Comparison of ENCODE assay signal across 15 cellular contexts in the genomic region with DNA sequence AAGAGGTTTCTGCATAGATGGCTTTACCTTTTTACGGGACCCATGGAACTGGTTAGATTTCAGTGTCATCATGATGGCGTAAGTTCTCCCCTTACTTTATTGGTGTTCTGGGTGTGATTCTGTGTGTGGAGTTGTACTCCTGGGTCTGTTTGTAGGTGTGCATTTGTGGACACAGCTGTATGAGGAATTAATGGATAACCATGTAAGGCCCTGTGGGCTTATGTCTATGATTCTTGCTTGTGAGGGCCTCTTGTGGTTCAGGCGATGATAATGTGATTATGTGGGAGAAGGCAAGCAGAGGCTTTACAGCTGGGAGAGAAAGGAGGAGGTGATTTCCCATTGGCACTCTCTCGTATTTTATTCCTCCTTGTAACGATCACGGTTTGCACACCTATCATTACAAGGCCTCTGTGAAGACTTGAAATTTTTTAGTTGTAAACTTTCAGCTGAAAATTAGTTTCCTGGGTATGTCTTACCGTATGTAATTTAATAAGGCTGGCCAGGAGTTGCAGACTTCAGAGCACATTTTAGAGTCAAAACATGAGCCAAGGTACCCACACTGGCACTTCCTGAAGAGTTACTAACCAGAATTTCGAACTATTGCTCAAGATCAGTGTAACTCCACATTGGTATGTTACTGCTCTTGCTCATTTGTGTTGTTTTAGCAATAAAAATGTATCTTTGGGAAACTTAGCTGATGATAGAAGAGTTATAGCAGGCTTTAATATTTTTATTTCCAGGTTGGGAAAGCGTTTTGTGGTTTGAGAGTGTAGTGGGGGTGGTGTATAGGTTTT.
A peak's percentile ranks its signal among the peaks of the same experiment; 100 is the strongest.
DNase-seq lines count a peak whose midpoint lies in the region; FAIRE-seq and TF ChIP-seq lines count a peak whose summit lies in the region.
"Had no signal": no experiment of that assay in that cellular context is flagged by ENCODE, and none has a peak within 500 bp of the region (broad histone marks: within the 10 kb centered on the region; RNA-seq: fewer than 3 reads in every experiment).

No MANE protein-coding gene starts in this region.

- peak; percentile 68 for FAIRE-seq in H54 (lab: Jason Lieb, UNC)

- no peak for TF ChIP-seq RAD21 in SK-N-SH (IDR thresholded peaks at IDR 0.05; ENCODE audit: low read length)

- POLR2A ChIA-PET in SK-N-SH (lab: Yijun Ruan, JAX), result no interaction called here

- H3K4me3 ChIP-seq in SK-N-SH (ENCODE audit: low read depth in 2 of 2, low read length in 1 of 2), result no peak overlapping the region
- H3K4me3 ChIP-seq in fibroblast of pulmonary artery (replicated peaks; ENCODE audit: low read depth, low read length), result no peak overlapping the region
- no peak overlapping the region for H3K4me3 ChIP-seq in HAP-1
- H3K4me3 ChIP-seq: ascending aorta, right atrium auricular region, testis had no signal

- H3K9ac ChIP-seq in SK-N-SH, result no peak overlapping the region

- H3K9me3 ChIP-seq in SK-N-SH (no peaks in the 10 kb centered on the region), HAP-1 (no peaks in the 10 kb centered on the region)
- H3K9me3 ChIP-seq: ascending aorta, right atrium auricular region, testis had no signal

- peaks cover 5% of the 10 kb centered on the region for H3K4me1 Mint-ChIP-seq in type B pancreatic cell (ENCODE audit: unreplicated experiment)
- H3K4me1 Mint-ChIP-seq: immature natural killer cell had no signal

- H3K4me1 ChIP-seq in SK-N-SH (ENCODE audit: control insufficient read depth in 1 of 2, insufficient read depth in 2 of 2, low read depth in 1 of 2, low read length in 1 of 2), result peaks cover 2 to 37% of the 10 kb centered on the region in 2 experiments
- H3K4me1 ChIP-seq in HAP-1, result peaks cover 19% of the 10 kb centered on the region
- H3K4me1 ChIP-seq: ascending aorta, right atrium auricular region, testis had no signal

- H4K20me1 ChIP-seq in SK-N-SH (ENCODE audit: insufficient read depth), result no peaks in the 10 kb centered on the region

- WGBS in SK-N-SH (ENCODE audit: low lambda C conversion rate), result 82% methylated on average over 9 of the region's 9 CpGs

- no peak for TF ChIP-seq POLR2A in H54 (IDR thresholded peaks at IDR 0.05; ENCODE audit: low read depth, low read length)

- CTCF ChIA-PET in SK-N-SH (lab: Yijun Ruan, JAX), result interaction anchor here (1.5 kb wide), 1 partner anchor 24 kb away, joined by 3 read pairs; no protein-coding TSS in a partner anchor

- no peak for TF ChIP-seq EP300 in SK-N-SH (IDR thresholded peaks at IDR 0.05; ENCODE audit: borderline replicate concordance in 1 of 2, low read depth in 1 of 2, low read length in 1 of 2)

- H3K9me2 ChIP-seq in SK-N-SH, result no peaks in the 10 kb centered on the region

- no peaks in the 10 kb centered on the region for H3K36me3 Mint-ChIP-seq in type B pancreatic cell
- H3K36me3 Mint-ChIP-seq: immature natural killer cell had no signal

- no peak for DNase-seq in H54 (ENCODE audit: insufficient read length, low spot score)
- no peak for DNase-seq in SK-N-SH
- DNase-seq in fibroblast of pulmonary artery (ENCODE audit: low read depth), result peak; percentile 75
- no peak for DNase-seq in type B pancreatic cell (ENCODE audit: extremely low spot score, unreplicated experiment)
- no peak for DNase-seq in HuH-7.5 (ENCODE audit: low spot score)
- DNase-seq in HAP-1 (ENCODE audit: low spot score in 2 of 2), result no peak
- no peak for DNase-seq in hepatic stellate cell (ENCODE audit: low spot score)
- DNase-seq: activated T-cell treated with anti-CD3 and anti-CD28 coated beads, Interleukin-2, amount 50 U/mL, for 48 hours; immature natural killer cell; NCI-H524; SHP77; testis; WERI-Rb-1 had no signal

- peak overlapping the region; percentile 20 for H3K27ac Mint-ChIP-seq in type B pancreatic cell
- H3K27ac Mint-ChIP-seq: immature natural killer cell had no signal

- H3K4me3 Mint-ChIP-seq in type B pancreatic cell, result no peak overlapping the region
- H3K4me3 Mint-ChIP-seq: immature natural killer cell had no signal

- no peaks in the 10 kb centered on the region for H3K27me3 Mint-ChIP-seq in type B pancreatic cell

- no peak overlapping the region for H2AFZ ChIP-seq in SK-N-SH (ENCODE audit: low read depth)

- no peaks in the 10 kb centered on the region for H3K9me3 Mint-ChIP-seq in type B pancreatic cell
- H3K9me3 Mint-ChIP-seq: immature natural killer cell had no signal

- H3K4me2 ChIP-seq in SK-N-SH, result peak overlapping the region; percentile 56

- H3K79me2 ChIP-seq in SK-N-SH (ENCODE audit: insufficient read depth), result peaks cover 15% of the 10 kb centered on the region

- in situ Hi-C loops in HAP-1 (cut with MboI; ENCODE audit: low sequenced_read_pairs), result no loop called here

- H3K27me3 ChIP-seq in SK-N-SH (ENCODE audit: insufficient read depth), result no peaks in the 10 kb centered on the region
- no peaks in the 10 kb centered on the region for H3K27me3 ChIP-seq in HAP-1 (ENCODE audit: low read depth)
- H3K27me3 ChIP-seq: ascending aorta, right atrium auricular region, testis had no signal

- peaks cover 6 to 18% of the 10 kb centered on the region in 2 experiments for H3K36me3 ChIP-seq in SK-N-SH (replicated peaks in 1 of 2; ENCODE audit: control insufficient read depth in 1 of 2, insufficient read depth in 2 of 2, low read length in 1 of 2)
- no peaks in the 10 kb centered on the region for H3K36me3 ChIP-seq in HAP-1 (replicated peaks)
- H3K36me3 ChIP-seq: ascending aorta, right atrium auricular region had no signal

- no peak for TF ChIP-seq CTCF in SK-N-SH (IDR thresholded peaks at IDR 0.05)
- TF ChIP-seq CTCF in fibroblast of pulmonary artery (IDR thresholded peaks at IDR 0.05; ENCODE audit: low read length, missing control alignments), result no peak
- TF ChIP-seq CTCF in type B pancreatic cell (conservative IDR thresholded peaks at IDR 0.05), result no peak

- H3K27ac ChIP-seq in SK-N-SH (ENCODE audit: low read depth in 2 of 2, low read length in 1 of 2), result peak overlapping the region in 1 of 2 experiments; percentile 36; a peak in 2 of 4 replicates
- H3K27ac ChIP-seq: ascending aorta, right atrium auricular region, testis, WERI-Rb-1 had no signal

- H3F3A ChIP-seq in SK-N-SH (replicated peaks; ENCODE audit: insufficient read depth), result peaks cover 22% of the 10 kb centered on the region

TF ChIP-seq in SK-N-SH, 30 proteins besides CTCF, POLR2A, EP300 and RAD21 (continues in another document):
- TF ChIP-seq FOXJ3 (CRISPR knock-in tag; IDR thresholded peaks at IDR 0.05) (no peak), REST (IDR thresholded peaks at IDR 0.05; ENCODE audit: low read depth, low read length) (no peak), FOSL2 (IDR thresholded peaks at IDR 0.05; ENCODE audit: borderline replicate concordance, low read depth) (no peak), FOXM1 (IDR thresholded peaks at IDR 0.05; ENCODE audit: low read depth) (no peak), MAX (IDR thresholded peaks at IDR 0.05; ENCODE audit: low read depth) (no peak)
- TF ChIP-seq, protein P1, sequence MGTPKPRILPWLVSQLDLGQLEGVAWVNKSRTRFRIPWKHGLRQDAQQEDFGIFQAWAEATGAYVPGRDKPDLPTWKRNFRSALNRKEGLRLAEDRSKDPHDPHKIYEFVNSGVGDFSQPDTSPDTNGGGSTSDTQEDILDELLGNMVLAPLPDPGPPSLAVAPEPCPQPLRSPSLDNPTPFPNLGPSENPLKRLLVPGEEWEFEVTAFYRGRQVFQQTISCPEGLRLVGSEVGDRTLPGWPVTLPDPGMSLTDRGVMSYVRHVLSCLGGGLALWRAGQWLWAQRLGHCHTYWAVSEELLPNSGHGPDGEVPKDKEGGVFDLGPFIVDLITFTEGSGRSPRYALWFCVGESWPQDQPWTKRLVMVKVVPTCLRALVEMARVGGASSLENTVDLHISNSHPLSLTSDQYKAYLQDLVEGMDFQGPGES (IDR thresholded peaks at IDR 0.05; ENCODE audit: low read depth, low read length), result no peak
- TF ChIP-seq, protein P2, sequence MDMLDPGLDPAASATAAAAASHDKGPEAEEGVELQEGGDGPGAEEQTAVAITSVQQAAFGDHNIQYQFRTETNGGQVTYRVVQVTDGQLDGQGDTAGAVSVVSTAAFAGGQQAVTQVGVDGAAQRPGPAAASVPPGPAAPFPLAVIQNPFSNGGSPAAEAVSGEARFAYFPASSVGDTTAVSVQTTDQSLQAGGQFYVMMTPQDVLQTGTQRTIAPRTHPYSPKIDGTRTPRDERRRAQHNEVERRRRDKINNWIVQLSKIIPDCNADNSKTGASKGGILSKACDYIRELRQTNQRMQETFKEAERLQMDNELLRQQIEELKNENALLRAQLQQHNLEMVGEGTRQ (IDR thresholded peaks at IDR 0.05; ENCODE audit: borderline replicate concordance, low read depth, low read length), result no peak
